Comparison of ENCODE assay signal across 8 cellular contexts in the genomic region with DNA sequence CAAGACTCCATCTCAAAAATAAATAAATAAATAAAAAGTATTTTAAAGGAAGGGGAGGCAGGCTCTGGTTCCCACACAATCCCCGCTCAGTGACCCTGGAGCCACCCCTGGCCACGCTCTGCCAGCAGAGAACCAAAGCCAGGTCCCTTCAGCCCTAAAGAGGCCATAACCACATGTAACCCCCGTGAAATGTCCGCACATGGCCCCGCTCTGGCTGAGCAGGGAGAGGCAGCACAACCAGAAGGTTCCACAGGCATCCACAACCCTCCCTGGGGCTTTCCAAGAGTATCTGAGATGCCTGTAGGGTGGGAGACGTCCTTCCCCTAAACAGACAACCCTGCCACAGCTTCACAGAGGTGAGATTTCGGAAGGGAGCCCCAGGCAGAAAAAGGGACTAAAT. TPM values are rescaled to one million over a fixed set of nuclear protein-coding genes. Genes with fewer than 3 reads are reported as not detected.
DNase-seq lines count a peak whose midpoint lies in the region; ATAC-seq and TF ChIP-seq lines count a peak whose summit lies in the region.

No MANE protein-coding gene starts in this region.

- H4K20me1 ChIP-seq in smooth muscle cell (ENCODE audit: low read depth), result peaks cover 76% of the 10 kb centered on the region

- H2AFZ ChIP-seq in smooth muscle cell (ENCODE audit: low read depth), result no peak overlapping the region

- POLR2A ChIA-PET in activated CD4-positive, alpha-beta memory T cell treated with anti-CD3 and anti-CD28 coated beads for 36 hours (lab: Charles Lee), result interaction anchor here (1.2 to 1.6 kb wide), 2 partner anchors 14 to 84 kb away, joined by 3 to 6 read pairs; a partner anchor contains a TSS

- H3K27ac ChIP-seq in smooth muscle cell (ENCODE audit: low read depth), result no peak overlapping the region

- DNase-seq in HAP-1 (ENCODE audit: low spot score in 2 of 2) (no peak), left ventricle myocardium superior (peak; percentile 28), smooth muscle cell (lab: John Stamatoyannopoulos, UW; ENCODE audit: unreplicated experiment) (no peak), NCI-H187 treated with DMSO at 0.1 percent for 48 hours (lab: John Stamatoyannopoulos, UW) (no peak), amygdala (lab: John Stamatoyannopoulos, UW) (no peak)
- no peak for DNase-seq in activated CD4-positive, alpha-beta memory T cell treated with anti-CD3 and anti-CD28 coated beads for 36 hours

- H3K4me1 Mint-ChIP-seq in activated CD4-positive, alpha-beta memory T cell treated with anti-CD3 and anti-CD28 coated beads for 36 hours (ENCODE audit: low read depth), result peaks cover 27% of the 10 kb centered on the region

- H3K4me1 ChIP-seq in HAP-1 (peaks cover 23% of the 10 kb centered on the region), smooth muscle cell (ENCODE audit: low read depth) (peaks cover 35% of the 10 kb centered on the region)

- H3K9me3 ChIP-seq in HAP-1 (no peaks in the 10 kb centered on the region), smooth muscle cell (replicated peaks; ENCODE audit: low read depth) (no peaks in the 10 kb centered on the region)

- H3F3A ChIP-seq in smooth muscle cell (ENCODE audit: low read depth), result peaks cover 23% of the 10 kb centered on the region

- intact Hi-C loops in activated CD4-positive, alpha-beta memory T cell treated with anti-CD3 and anti-CD28 coated beads for 36 hours (cut with micrococcal nuclease), result loop anchor here (5.0 to 10.0 kb wide), 2 partner anchors 294 to 1346 kb away; a partner anchor contains a TSS
- intact Hi-C loops in left ventricle myocardium superior (cut with micrococcal nuclease), result no loop called here

- H3K9ac ChIP-seq in smooth muscle cell (ENCODE audit: low read depth), result no peak overlapping the region

- no peaks in the 10 kb centered on the region for H3K9me3 Mint-ChIP-seq in activated CD4-positive, alpha-beta memory T cell treated with anti-CD3 and anti-CD28 coated beads for 36 hours

- in situ Hi-C loops in HAP-1 (cut with MboI; ENCODE audit: low sequenced_read_pairs), result no loop called here

- WGBS in smooth muscle cell (ENCODE audit: low lambda C conversion rate), result 78% methylated on average over 7 of the region's 7 CpGs

- ATAC-seq in left ventricle myocardium superior, result no peak
- no peak for ATAC-seq in GM18907 (IDR thresholded peaks at IDR 0.05; ENCODE audit: unreplicated experiment)
- no peak for ATAC-seq in HG03175 (IDR thresholded peaks at IDR 0.05; ENCODE audit: unreplicated experiment)

- H3K36me3 ChIP-seq in HAP-1 (replicated peaks), result peaks cover 33% of the 10 kb centered on the region
- no peaks in the 10 kb centered on the region for H3K36me3 ChIP-seq in smooth muscle cell (ENCODE audit: low read depth)

- peaks cover 22% of the 10 kb centered on the region for H3K36me3 Mint-ChIP-seq in activated CD4-positive, alpha-beta memory T cell treated with anti-CD3 and anti-CD28 coated beads for 36 hours

- peaks cover 52% of the 10 kb centered on the region for H3K79me2 ChIP-seq in smooth muscle cell (ENCODE audit: low read depth)

- H3K27me3 Mint-ChIP-seq in activated CD4-positive, alpha-beta memory T cell treated with anti-CD3 and anti-CD28 coated beads for 36 hours, result no peaks in the 10 kb centered on the region

- H3K27me3 ChIP-seq in HAP-1 (ENCODE audit: low read depth) (no peaks in the 10 kb centered on the region), smooth muscle cell (ENCODE audit: low read depth) (no peaks in the 10 kb centered on the region)

- H3K27ac Mint-ChIP-seq in activated CD4-positive, alpha-beta memory T cell treated with anti-CD3 and anti-CD28 coated beads for 36 hours, result peak overlapping the region; percentile 54

- TF ChIP-seq CTCF in smooth muscle cell (IDR thresholded peaks at IDR 0.05; ENCODE audit: borderline replicate concordance, insufficient read depth, poor library complexity, severe bottlenecking), result no peak

- H3K4me3 Mint-ChIP-seq in activated CD4-positive, alpha-beta memory T cell treated with anti-CD3 and anti-CD28 coated beads for 36 hours, result peak overlapping the region; percentile 91

- peak overlapping the region; percentile 88 for H3K4me2 ChIP-seq in smooth muscle cell

- peak overlapping the region; percentile 95 for H3K4me3 ChIP-seq in HAP-1
- H3K4me3 ChIP-seq in smooth muscle cell, result peak overlapping the region; percentile 99

- CTCF ChIA-PET in activated CD4-positive, alpha-beta memory T cell treated with anti-CD3 and anti-CD28 coated beads for 36 hours (lab: Charles Lee), result interaction anchor here (0.8 to 0.9 kb wide), 2 partner anchors 82 to 127 kb away, joined by 3 read pairs; no protein-coding TSS in a partner anchor

RNA-seq across cellular contexts. Expression of a gene that starts 1.4 kb away (rescaled TPM):
- total RNA-seq in activated CD4-positive, alpha-beta memory T cell treated with anti-CD3 and anti-CD28 coated beads for 36 hours, result 100 to 1,000 TPM; 346 to 355 TPM
- total RNA-seq in left ventricle myocardium superior, result 285 TPM
- 209 and 237 TPM in 2 replicates for total RNA-seq in smooth muscle cell
- polyA plus RNA-seq in smooth muscle cell, result 615 and 698 TPM in 2 replicates

RNA-seq across cellular contexts. Expression of a gene that starts 22.0 kb away (rescaled TPM):
- total RNA-seq in activated CD4-positive, alpha-beta memory T cell treated with anti-CD3 and anti-CD28 coated beads for 36 hours, result 10 to 100 TPM; 21.9 to 22.1 TPM
- total RNA-seq in left ventricle myocardium superior (10.5 TPM), smooth muscle cell (5.2 and 7.6 TPM in 2 replicates)
- 18.7 and 31.1 TPM in 2 replicates for polyA plus RNA-seq in smooth muscle cell

RNA-seq across cellular contexts. Expression of a gene that starts 28.0 kb away (rescaled TPM):
- 10 to 100 TPM; 51.1 to 52.7 TPM for total RNA-seq in activated CD4-positive, alpha-beta memory T cell treated with anti-CD3 and anti-CD28 coated beads for 36 hours
- total RNA-seq in left ventricle myocardium superior (58.6 TPM), smooth muscle cell (72.8 and 83.4 TPM in 2 replicates)
- 169 and 178 TPM in 2 replicates for polyA plus RNA-seq in smooth muscle cell

RNA-seq across cellular contexts. Expression of a gene that starts 58.9 kb away (rescaled TPM):
- 100 to 1,000 TPM; 229 to 239 TPM for total RNA-seq in activated CD4-positive, alpha-beta memory T cell treated with anti-CD3 and anti-CD28 coated beads for 36 hours
- total RNA-seq in left ventricle myocardium superior, result 175 TPM
- total RNA-seq in smooth muscle cell, result 165 and 205 TPM in 2 replicates
- 460 and 465 TPM in 2 replicates for polyA plus RNA-seq in smooth muscle cell
